ENCODE assay signal across 8 cellular contexts in the genomic region with DNA sequence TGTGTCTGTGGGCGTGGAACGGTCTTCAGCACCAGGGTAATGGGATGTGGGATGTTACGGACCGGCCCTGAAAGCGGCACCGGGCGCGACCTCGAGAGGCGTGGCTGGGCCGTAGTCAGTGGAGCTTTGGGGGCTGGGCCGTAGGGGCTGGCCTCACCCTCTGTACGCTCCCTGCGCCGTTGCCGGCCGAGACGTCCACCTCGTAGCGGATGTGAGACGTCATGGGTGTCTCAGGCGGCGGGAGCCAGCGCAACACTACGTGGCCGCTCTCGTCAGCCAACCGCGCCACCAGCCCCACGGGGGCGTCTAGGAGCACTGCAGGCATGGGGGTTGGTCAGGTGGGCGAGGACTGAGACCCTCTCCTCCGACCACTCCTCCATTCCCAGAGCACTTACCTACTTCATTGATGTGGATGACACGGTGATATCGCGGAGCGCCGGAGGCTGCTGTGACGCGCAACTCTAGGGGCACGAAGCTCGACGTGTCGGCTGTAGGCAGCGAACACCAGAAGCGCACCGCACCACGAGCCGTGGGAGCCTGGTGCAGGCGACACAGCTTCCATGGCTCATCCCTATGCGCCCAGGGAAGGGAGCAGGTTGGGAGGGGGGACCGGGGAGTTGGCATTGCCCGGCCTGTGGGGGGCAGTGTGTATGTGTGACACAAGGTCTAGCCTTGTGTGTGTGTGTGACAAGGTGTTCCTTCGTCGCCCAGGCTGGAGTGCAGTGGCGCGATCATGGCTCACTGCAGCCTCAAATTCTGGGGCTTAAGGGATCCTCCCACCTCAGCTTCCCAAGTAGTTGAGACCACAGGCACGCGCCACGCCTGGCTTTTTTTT. TPM values are rescaled to one million over a fixed set of nuclear protein-coding genes. Genes with fewer than 3 reads are reported as not detected.
DNase-seq lines count a peak whose midpoint lies in the region; ATAC-seq, FAIRE-seq and TF ChIP-seq lines count a peak whose summit lies in the region.

No MANE protein-coding gene starts in this region.

- H3K9me3 ChIP-seq in A673 (ENCODE audit: low read depth, low read length, poor library complexity, severe bottlenecking): no peaks in the 10 kb centered on the region
- H3K9me3 ChIP-seq in endothelial cell of umbilical vein (replicated peaks; ENCODE audit: control insufficient read depth, insufficient read depth, low read length): no peaks in the 10 kb centered on the region
- no peaks in the 10 kb centered on the region for H3K9me3 ChIP-seq in naive thymus-derived CD4-positive, alpha-beta T cell (ENCODE audit: control insufficient read depth in 2 of 3, low read length in 3 of 3)
- no peaks in the 10 kb centered on the region for H3K9me3 ChIP-seq in stomach

- H3K4me1 ChIP-seq in A673 (ENCODE audit: insufficient read depth, low read length, poor library complexity, severe bottlenecking): peaks cover 25% of the 10 kb centered on the region
- peaks cover 39% of the 10 kb centered on the region for H3K4me1 ChIP-seq in endothelial cell of umbilical vein (ENCODE audit: control insufficient read depth, extremely low read depth, insufficient read depth, low read length)
- H3K4me1 ChIP-seq in naive thymus-derived CD4-positive, alpha-beta T cell (ENCODE audit: control insufficient read depth in 2 of 2, insufficient read depth in 2 of 2, low read length in 2 of 2): peaks cover 30 to 37% of the 10 kb centered on the region in 2 donors
- peaks cover 45 to 75% (median 64%) of the 10 kb centered on the region in 4 donors for H3K4me1 ChIP-seq in stomach

- CTCF ChIA-PET in A673 (lab: Charles Lee): interaction anchor here (0.5 to 1.5 kb wide), 16 partner anchors 12 to 256 kb away, joined by 3 to 14 read pairs (median 3); partner anchors contain the start of genes CCDC159, ODAD3, PRKCSH and RAB3D
- CTCF ChIA-PET in activated CD4-positive, alpha-beta memory T cell treated with anti-CD3 and anti-CD28 coated beads for 36 hours (lab: Charles Lee): interaction anchor here (0.6 to 2.7 kb wide), 25 partner anchors 9 to 349 kb away, joined by 3 to 35 read pairs (median 5); partner anchors contain the start of genes CCDC159, ECSIT, ELAVL3 and ODAD3
- CTCF ChIA-PET in endothelial cell of umbilical vein (lab: Charles Lee): interaction anchor here (0.6 to 5.5 kb wide), 31 partner anchors 9 to 160 kb away, joined by 3 to 55 read pairs (median 6); partner anchors contain the start of genes CCDC159, ELAVL3, ODAD3 and PLPPR2
- CTCF ChIA-PET in naive thymus-derived CD4-positive, alpha-beta T cell (lab: Charles Lee): interaction anchor here (0.7 to 2.7 kb wide), 14 partner anchors 9 to 764 kb away, joined by 3 to 13 read pairs (median 4); partner anchors contain the start of genes ODAD3 and PRKCSH

- ATAC-seq in GM18520 (IDR thresholded peaks at IDR 0.05; ENCODE audit: unreplicated experiment) (peak; percentile 49), HG03025 (IDR thresholded peaks at IDR 0.05; ENCODE audit: low FRiP score, unreplicated experiment) (peak; percentile 37)
- ATAC-seq in naive thymus-derived CD4-positive, alpha-beta T cell: peak; percentile 67

- H3K27ac ChIP-seq in A673 (ENCODE audit: low read depth, low read length, poor library complexity, severe bottlenecking) (peak overlapping the region; percentile 34), endothelial cell of umbilical vein (ENCODE audit: insufficient read depth, low read depth, low read length) (peak overlapping the region; percentile 66), stomach (peak overlapping the region; percentile 53 to 93 (median 84))
- peak overlapping the region; percentile 86 for H3K27ac ChIP-seq in naive thymus-derived CD4-positive, alpha-beta T cell (ENCODE audit: low read depth, low read length)

- H3K9me3 Mint-ChIP-seq in activated CD4-positive, alpha-beta memory T cell treated with anti-CD3 and anti-CD28 coated beads for 36 hours: no peaks in the 10 kb centered on the region
- peaks cover 0 to 4% (median 0%) of the 10 kb centered on the region in 11 donors for H3K9me3 Mint-ChIP-seq in naive thymus-derived CD4-positive, alpha-beta T cell

- H3K36me3 ChIP-seq in A673 (ENCODE audit: insufficient read depth, low read length, poor library complexity, severe bottlenecking) (no peaks in the 10 kb centered on the region), endothelial cell of umbilical vein (ENCODE audit: control insufficient read depth in 2 of 2, extremely low read depth in 1 of 2, insufficient read depth in 2 of 2, low read length in 2 of 2) (no peaks in the 10 kb centered on the region), stomach (peaks cover 0 to 7% (median 0%) of the 10 kb centered on the region in 4 donors)
- H3K36me3 ChIP-seq in naive thymus-derived CD4-positive, alpha-beta T cell (ENCODE audit: control insufficient read depth in 2 of 3, insufficient read depth in 3 of 3, low read length in 3 of 3): peaks cover 0 to 7% (median 0%) of the 10 kb centered on the region in 3 experiments

- H3K79me2 ChIP-seq in endothelial cell of umbilical vein (ENCODE audit: control insufficient read depth, insufficient read depth, low read length): peaks cover 4% of the 10 kb centered on the region

- BruUV-seq in A673 (replicated peaks; lab: Mats Ljungman, UMichigan): TSS peak; percentile 41
- TSS peak; percentile 57 for BruUV-seq in endothelial cell of umbilical vein (replicated peaks; lab: Mats Ljungman, UMichigan)

- H2AFZ ChIP-seq in endothelial cell of umbilical vein (ENCODE audit: low read depth, low read length): peak overlapping the region; percentile 92

- peaks cover 15% of the 10 kb centered on the region for H3K36me3 Mint-ChIP-seq in activated CD4-positive, alpha-beta memory T cell treated with anti-CD3 and anti-CD28 coated beads for 36 hours
- H3K36me3 Mint-ChIP-seq in naive thymus-derived CD4-positive, alpha-beta T cell: peaks cover 3 to 14% (median 7%) of the 10 kb centered on the region in 5 donors

- H3K27me3 ChIP-seq in A673 (replicated peaks; ENCODE audit: insufficient read depth, low read depth, low read length, poor library complexity) (no peaks in the 10 kb centered on the region), endothelial cell of umbilical vein (ENCODE audit: control insufficient read depth in 2 of 2, insufficient read depth in 2 of 2, low read length in 2 of 2) (no peaks in the 10 kb centered on the region), stomach (peaks cover 0 to 26% (median 0%) of the 10 kb centered on the region in 3 donors)
- H3K27me3 ChIP-seq in naive thymus-derived CD4-positive, alpha-beta T cell (ENCODE audit: control insufficient read depth in 2 of 2, insufficient read depth in 2 of 2, low read length in 2 of 2): no peaks in the 10 kb centered on the region

- no peak for FAIRE-seq in endothelial cell of umbilical vein (lab: Jason Lieb, UNC)

- H3K27ac Mint-ChIP-seq in activated CD4-positive, alpha-beta memory T cell treated with anti-CD3 and anti-CD28 coated beads for 36 hours: peak overlapping the region; percentile 90
- peak overlapping the region; percentile 91 to 99 (median 98) for H3K27ac Mint-ChIP-seq in naive thymus-derived CD4-positive, alpha-beta T cell

- H3K9me1 ChIP-seq in endothelial cell of umbilical vein (replicated peaks; ENCODE audit: control insufficient read depth, extremely low read depth, insufficient read depth, low read length): no peaks in the 10 kb centered on the region

- H3K4me3 Mint-ChIP-seq in activated CD4-positive, alpha-beta memory T cell treated with anti-CD3 and anti-CD28 coated beads for 36 hours: peak overlapping the region; percentile 81
- H3K4me3 Mint-ChIP-seq in naive thymus-derived CD4-positive, alpha-beta T cell: peak overlapping the region; percentile 86 to 99 (median 93)

- dilution Hi-C loops in endothelial cell of umbilical vein (cut with MboI; ENCODE audit: extremely low pct_ligation_motif_present, low sequenced_read_pairs): no loop called here

- H3K27me3 Mint-ChIP-seq in activated CD4-positive, alpha-beta memory T cell treated with anti-CD3 and anti-CD28 coated beads for 36 hours: peaks cover 10% of the 10 kb centered on the region
- H3K27me3 Mint-ChIP-seq in naive thymus-derived CD4-positive, alpha-beta T cell: peaks cover 0 to 35% (median 5%) of the 10 kb centered on the region in 5 donors

- H3K4me1 Mint-ChIP-seq in activated CD4-positive, alpha-beta memory T cell treated with anti-CD3 and anti-CD28 coated beads for 36 hours (ENCODE audit: low read depth): peaks cover 35% of the 10 kb centered on the region
- H3K4me1 Mint-ChIP-seq in naive thymus-derived CD4-positive, alpha-beta T cell: peaks cover 30 to 57% (median 43%) of the 10 kb centered on the region in 7 donors

- H3K4me2 ChIP-seq in endothelial cell of umbilical vein (ENCODE audit: insufficient read depth, low read length): peak overlapping the region; percentile 68

- peak; percentile 91 for DNase-seq in A673 (ENCODE audit: low spot score)
- peak; percentile 96 for DNase-seq in NCI-H226
- DNase-seq in activated CD4-positive, alpha-beta memory T cell treated with anti-CD3 and anti-CD28 coated beads for 36 hours: peak; percentile 93
- DNase-seq in endothelial cell of umbilical vein (ENCODE audit: low read depth, low spot score): peak; percentile 81
- peak in 8 of 9 donors; percentile 57 to 82 (median 68) for DNase-seq in naive thymus-derived CD4-positive, alpha-beta T cell
- peak; percentile 68 for DNase-seq in stomach

- peak; percentile 51 for TF ChIP-seq POLR2A in endothelial cell of umbilical vein (IDR thresholded peaks at IDR 0.05; ENCODE audit: low read depth, low read length)
- no peak for TF ChIP-seq POLR2A in stomach (IDR thresholded peaks at IDR 0.05)

- POLR2A ChIA-PET in A673 (lab: Charles Lee; ENCODE audit: low non-redundant PET) (interaction anchor here (0.6 to 0.7 kb wide), 2 partner anchors 42 to 48 kb away, joined by 3 to 4 read pairs; no protein-coding TSS in a partner anchor), endothelial cell of umbilical vein (lab: Charles Lee) (interaction anchor here (0.7 to 1.5 kb wide), 4 partner anchors 14 to 101 kb away, joined by 3 to 9 read pairs (median 4); partner anchors contain the start of gene CCDC159)
- POLR2A ChIA-PET in activated CD4-positive, alpha-beta memory T cell treated with anti-CD3 and anti-CD28 coated beads for 36 hours (lab: Charles Lee): interaction anchor here (0.6 to 2.6 kb wide), 10 partner anchors 10 to 293 kb away, joined by 3 to 11 read pairs (median 4); partner anchors contain the start of genes CCDC159, ELAVL3, LDLR and ODAD3
- POLR2A ChIA-PET in naive thymus-derived CD4-positive, alpha-beta T cell (lab: Charles Lee): interaction anchor here (0.5 to 2.4 kb wide), 10 partner anchors 13 to 537 kb away, joined by 3 to 15 read pairs (median 4); partner anchors contain the start of genes CCDC159, ODAD3, PRKCSH and RAB3D

- intact Hi-C loops in A673 (cut with micrococcal nuclease; ENCODE audit: unreplicated experiment) (loop anchor here (5.0 kb wide), 2 partner anchors 56 to 89 kb away; partner anchors contain the start of genes ODAD3 and PRKCSH), endothelial cell of umbilical vein (cut with micrococcal nuclease) (loop anchor here (1.0 to 5.0 kb wide), 7 partner anchors 26 to 101 kb away; partner anchors contain the start of genes ODAD3, PLPPR2 and PRKCSH), stomach (cut with DNase I; ENCODE audit: low total_unique reads) (no loop called here)
- intact Hi-C loops in activated CD4-positive, alpha-beta memory T cell treated with anti-CD3 and anti-CD28 coated beads for 36 hours (cut with micrococcal nuclease): loop anchor here (1.0 to 2.0 kb wide), 3 partner anchors 7 to 101 kb away; partner anchors contain the start of genes ODAD3, PRKCSH and SWSAP1
- intact Hi-C loops in naive thymus-derived CD4-positive, alpha-beta T cell (cut with micrococcal nuclease): loop anchor here (1.0 to 10.0 kb wide), 17 partner anchors 25 to 547 kb away; partner anchors contain the start of genes ODAD3 (in 2 of the 2), PRKCSH (in 2 of the 2), CARM1 (in 1 of the 2) and CCDC159 (in 1 of the 2)

- H3K9ac ChIP-seq in endothelial cell of umbilical vein (replicated peaks; ENCODE audit: extremely low read depth, insufficient read depth, low read length): peak overlapping the region; percentile 62

- peak overlapping the region; percentile 53 for H3K4me3 ChIP-seq in A673 (ENCODE audit: low read depth, low read length, poor library complexity, severe bottlenecking)
- peak overlapping the region; percentile 24 to 61 (median 47) for H3K4me3 ChIP-seq in endothelial cell of umbilical vein (replicated peaks in 1 of 3; ENCODE audit: insufficient read depth in 1 of 3, low read depth in 1 of 3, low read length in 3 of 3)
- H3K4me3 ChIP-seq in naive thymus-derived CD4-positive, alpha-beta T cell (ENCODE audit: low read length): peak overlapping the region; percentile 69
- H3K4me3 ChIP-seq in stomach: peak overlapping the region; percentile 50 to 67 (median 59)

- no peak for TF ChIP-seq EP300 in stomach (IDR thresholded peaks at IDR 0.05)

- H4K20me1 ChIP-seq in endothelial cell of umbilical vein (replicated peaks; ENCODE audit: control insufficient read depth, extremely low read depth, insufficient read depth, low read length): no peaks in the 10 kb centered on the region

- peak; percentile 53 for TF ChIP-seq CTCF in A673 (conservative IDR thresholded peaks at IDR 0.05; ENCODE audit: low read depth, low read length)
- TF ChIP-seq CTCF in endothelial cell of umbilical vein (IDR thresholded peaks at IDR 0.05; ENCODE audit: extremely low read depth in 1 of 2, insufficient read depth in 1 of 2, low read depth in 1 of 2, low read length in 2 of 2): peak; percentile 26 to 33
- TF ChIP-seq CTCF in stomach (IDR thresholded peaks at IDR 0.05): no peak

- 4 to 14% (median 13%) methylated on average over 36 to 60 of the region's 60 CpGs for WGBS in stomach, 5 donors

RNA-seq across cellular contexts. Expression of gene EPOR, which starts 2.4 kb away (rescaled TPM):
- total RNA-seq in A673 (2021) (5.3 and 6.0 TPM in 2 replicates), endothelial cell of umbilical vein (11.4 and 12.6 TPM in 2 replicates), stomach (10 to 100 TPM in 4 of 5 donors, 1 to 10 TPM in 1; 4.8 to 19.9 (median 14.6) TPM)
- total RNA-seq in activated CD4-positive, alpha-beta memory T cell treated with anti-CD3 and anti-CD28 coated beads for 36 hours: 1 to 10 TPM; 8.6 to 9.0 TPM
- polyA plus RNA-seq in endothelial cell of umbilical vein (17.3 and 23.5 TPM in 2 replicates), stomach (1 to 10 TPM; 3.7 to 8.9 (median 5.0) TPM)
- polyA plus RNA-seq in endothelial cell of umbilical vein (2011; cell fraction: cytosol; rRNA removed): 9.6 and 12.8 TPM in 2 replicates
- 12.7 and 14.8 TPM in 2 replicates for polyA plus RNA-seq in endothelial cell of umbilical vein (2011; cell fraction: nucleus; rRNA removed)
- polyA plus RNA-seq in endothelial cell of umbilical vein (2012): 7.1 and 7.4 TPM in 2 replicates
- 8.6 and 9.9 TPM in 2 replicates for polyA minus RNA-seq in endothelial cell of umbilical vein
- polyA minus RNA-seq in endothelial cell of umbilical vein (2011; cell fraction: cytosol; rRNA and poly(A)+ RNA removed): 10.3 TPM
- polyA minus RNA-seq in endothelial cell of umbilical vein (2011; cell fraction: nucleus; rRNA and poly(A)+ RNA removed): 2.7 and 4.0 TPM in 2 replicates
- total RNA-seq in naive thymus-derived CD4-positive, alpha-beta T cell: 1 to 10 TPM; 5.1 to 9.5 (median 8.4) TPM
- 10 to 100 TPM in 1 of 2 donors, 1 to 10 TPM in 1; 5.9 to 14.8 TPM for polyA plus RNA-seq in naive thymus-derived CD4-positive, alpha-beta T cell

RNA-seq across cellular contexts. Expression of gene SWSAP1, which starts 7.3 kb away (rescaled TPM):
- total RNA-seq in A673 (2021): 2.5 and 3.3 TPM in 2 replicates
- total RNA-seq in activated CD4-positive, alpha-beta memory T cell treated with anti-CD3 and anti-CD28 coated beads for 36 hours: 1 to 10 TPM; 1.5 to 1.7 TPM
- total RNA-seq in endothelial cell of umbilical vein: 2.7 and 3.7 TPM in 2 replicates
- 4.4 and 4.8 TPM in 2 replicates for polyA plus RNA-seq in endothelial cell of umbilical vein
- 2.2 and 3.3 TPM in 2 replicates for polyA plus RNA-seq in endothelial cell of umbilical vein (2011; cell fraction: cytosol; rRNA removed)
- 1.5 and 1.7 TPM in 2 replicates for polyA plus RNA-seq in endothelial cell of umbilical vein (2011; cell fraction: nucleus; rRNA removed)
- polyA plus RNA-seq in endothelial cell of umbilical vein (2012): 2.3 and 2.8 TPM in 2 replicates
- 0.49 and 1.6 TPM in 2 replicates for polyA minus RNA-seq in endothelial cell of umbilical vein
- 0.92 TPM for polyA minus RNA-seq in endothelial cell of umbilical vein (2011; cell fraction: cytosol; rRNA and poly(A)+ RNA removed)
- 0.72 and 1.5 TPM in 2 replicates for polyA minus RNA-seq in endothelial cell of umbilical vein (2011; cell fraction: nucleus; rRNA and poly(A)+ RNA removed)
- 1 to 10 TPM; 3.4 to 4.2 (median 4.0) TPM for total RNA-seq in naive thymus-derived CD4-positive, alpha-beta T cell
- polyA plus RNA-seq in naive thymus-derived CD4-positive, alpha-beta T cell: 1 to 10 TPM; 5.9 to 7.3 TPM
- under 1 TPM in 2 of 5 donors, not detected in 3; 0.37 to 0.45 TPM for total RNA-seq in stomach
- 1 to 10 TPM; 3.2 to 4.1 (median 3.4) TPM for polyA plus RNA-seq in stomach

RNA-seq across cellular contexts. Expression of gene PLPPR2, which starts 26.5 kb away (rescaled TPM):
- total RNA-seq in A673 (2021) (19.0 and 20.2 TPM in 2 replicates), endothelial cell of umbilical vein (22.8 and 23.7 TPM in 2 replicates), stomach (100 to 1,000 TPM in 1 of 5 donors, 10 to 100 TPM in 1, 1 to 10 TPM in 3; 6.1 to 364 (median 9.9) TPM)
- 1 to 10 TPM; 3.6 to 4.7 TPM for total RNA-seq in activated CD4-positive, alpha-beta memory T cell treated with anti-CD3 and anti-CD28 coated beads for 36 hours
- polyA plus RNA-seq in endothelial cell of umbilical vein (28.7 and 34.5 TPM in 2 replicates), stomach (10 to 100 TPM in 1 of 3 donors, 1 to 10 TPM in 2; 6.4 to 15.2 (median 9.8) TPM)
- polyA plus RNA-seq in endothelial cell of umbilical vein (2011; cell fraction: cytosol; rRNA removed): 14.0 and 19.1 TPM in 2 replicates
- 36.5 and 47.7 TPM in 2 replicates for polyA plus RNA-seq in endothelial cell of umbilical vein (2011; cell fraction: nucleus; rRNA removed)
- 24.8 and 32.4 TPM in 2 replicates for polyA plus RNA-seq in endothelial cell of umbilical vein (2012)
- 10.7 and 14.5 TPM in 2 replicates for polyA minus RNA-seq in endothelial cell of umbilical vein
- polyA minus RNA-seq in endothelial cell of umbilical vein (2011; cell fraction: cytosol; rRNA and poly(A)+ RNA removed): 6.2 TPM
- polyA minus RNA-seq in endothelial cell of umbilical vein (2011; cell fraction: nucleus; rRNA and poly(A)+ RNA removed): 5.4 and 14.8 TPM in 2 replicates
- 10 to 100 TPM in 4 of 5 experiments, 1 to 10 TPM in 1; 2.6 to 31.0 (median 13.7) TPM for total RNA-seq in naive thymus-derived CD4-positive, alpha-beta T cell
- 1 to 10 TPM in 1 of 2 donors, under 1 TPM in 1; 0.92 to 1.0 TPM for polyA plus RNA-seq in naive thymus-derived CD4-positive, alpha-beta T cell

RNA-seq across cellular contexts. Expression of gene CCDC159, which starts 35.4 kb away (rescaled TPM):
- 7.9 and 11.6 TPM in 2 replicates for total RNA-seq in A673 (2021)
- 10 to 100 TPM; 16.0 to 18.0 TPM for total RNA-seq in activated CD4-positive, alpha-beta memory T cell treated with anti-CD3 and anti-CD28 coated beads for 36 hours
- 30.3 and 31.6 TPM in 2 replicates for total RNA-seq in endothelial cell of umbilical vein
- 28.2 and 30.0 TPM in 2 replicates for polyA plus RNA-seq in endothelial cell of umbilical vein
- polyA plus RNA-seq in endothelial cell of umbilical vein (2011; cell fraction: cytosol; rRNA removed): 20.0 and 24.7 TPM in 2 replicates
- polyA plus RNA-seq in endothelial cell of umbilical vein (2011; cell fraction: nucleus; rRNA removed): 181 and 184 TPM in 2 replicates
- 24.1 and 35.7 TPM in 2 replicates for polyA plus RNA-seq in endothelial cell of umbilical vein (2012)
- polyA minus RNA-seq in endothelial cell of umbilical vein: 12.7 and 27.0 TPM in 2 replicates
- 2.5 TPM for polyA minus RNA-seq in endothelial cell of umbilical vein (2011; cell fraction: cytosol; rRNA and poly(A)+ RNA removed)
- 21.9 and 31.9 TPM in 2 replicates for polyA minus RNA-seq in endothelial cell of umbilical vein (2011; cell fraction: nucleus; rRNA and poly(A)+ RNA removed)
- total RNA-seq in naive thymus-derived CD4-positive, alpha-beta T cell: 10 to 100 TPM; 17.6 to 87.4 (median 84.3) TPM
- polyA plus RNA-seq in naive thymus-derived CD4-positive, alpha-beta T cell: 10 to 100 TPM in 1 of 2 donors, 1 to 10 TPM in 1; 10.0 to 19.6 TPM
- total RNA-seq in stomach: 10 to 100 TPM in 4 of 5 donors, 1 to 10 TPM in 1; 2.9 to 91.2 (median 20.3) TPM
- polyA plus RNA-seq in stomach: 10 to 100 TPM; 40.5 to 96.3 (median 70.0) TPM

RNA-seq across cellular contexts. Expression of gene TMEM205, which starts 35.7 kb away (rescaled TPM):
- total RNA-seq in A673 (2021): 94.3 and 100 TPM in 2 replicates
- 10 to 100 TPM; 31.1 to 33.2 TPM for total RNA-seq in activated CD4-positive, alpha-beta memory T cell treated with anti-CD3 and anti-CD28 coated beads for 36 hours
- total RNA-seq in endothelial cell of umbilical vein: 57.3 and 58.9 TPM in 2 replicates
- 345 and 364 TPM in 2 replicates for polyA plus RNA-seq in endothelial cell of umbilical vein
- polyA plus RNA-seq in endothelial cell of umbilical vein (2011; cell fraction: cytosol; rRNA removed): 252 and 288 TPM in 2 replicates
- 148 and 156 TPM in 2 replicates for polyA plus RNA-seq in endothelial cell of umbilical vein (2011; cell fraction: nucleus; rRNA removed)
- polyA plus RNA-seq in endothelial cell of umbilical vein (2012): 85.8 and 87.3 TPM in 2 replicates
- polyA minus RNA-seq in endothelial cell of umbilical vein: 99.9 and 106 TPM in 2 replicates
- polyA minus RNA-seq in endothelial cell of umbilical vein (2011; cell fraction: cytosol; rRNA and poly(A)+ RNA removed): 20.3 TPM
- 14.5 and 17.6 TPM in 2 replicates for polyA minus RNA-seq in endothelial cell of umbilical vein (2011; cell fraction: nucleus; rRNA and poly(A)+ RNA removed)
- total RNA-seq in naive thymus-derived CD4-positive, alpha-beta T cell: 10 to 100 TPM; 19.5 to 36.7 (median 29.5) TPM
- polyA plus RNA-seq in naive thymus-derived CD4-positive, alpha-beta T cell: 10 to 100 TPM; 66.7 to 81.0 TPM
- total RNA-seq in stomach: 100 to 1,000 TPM in 2 of 5 donors, 10 to 100 TPM in 2, 1 to 10 TPM in 1; 5.8 to 117 (median 69.3) TPM
- 100 to 1,000 TPM in 1 of 3 donors, 10 to 100 TPM in 2; 58.2 to 169 (median 61.7) TPM for polyA plus RNA-seq in stomach

Comparison
In these comparisons a context has a peak if more than half of its experiments do, and no peak if none do; other contexts are left out.
1. Peak in every context shown above with its lines: DNase-seq, ATAC-seq, H3K4me3 ChIP-seq and H3K27ac ChIP-seq.
2. H3K27ac ChIP-seq: peak in every context shown above with its lines; median percentile 86 in naive thymus-derived CD4-positive, alpha-beta T cell; 84 in stomach; 66 in endothelial cell of umbilical vein; 34 in A673.
3. CTCF ChIP-seq: peak in A673 (single experiment) and endothelial cell of umbilical vein (2 of 2); none in stomach (0 of 7).